16 cellular contexts compared by ENCODE assay signal in genomic region chr20:50257860-50258259, GRCh38.
DNase-seq lines count a peak whose midpoint lies in the region; ATAC-seq and TF ChIP-seq lines count a peak whose summit lies in the region.
"Had no signal": no experiment of that assay in that cellular context is flagged by ENCODE, and none has a peak within 500 bp of the region (broad histone marks: within the 10 kb centered on the region; RNA-seq: fewer than 3 reads in every experiment).

No MANE protein-coding gene starts in this region.

- H3K4me1 Mint-ChIP-seq in natural killer cell treated with Interleukin-12 subunit alpha and Interleukin-12 subunit beta and Interleukin-15 and Interleukin-18, amount 100 ng/mL, for 72 hours (ENCODE audit: low read depth in 2 of 2), result peaks cover 33 to 38% of the 10 kb centered on the region in 2 donors
- H3K4me1 Mint-ChIP-seq in natural killer cell, result peaks cover 15 to 20% of the 10 kb centered on the region in 2 donors
- H3K4me1 Mint-ChIP-seq in activated T-helper 17 cell treated with anti-CD3 and anti-CD28 coated beads, Interleukin-2, amount 50 U/mL, for 72 hours, result peaks cover 7% of the 10 kb centered on the region
- H3K4me1 Mint-ChIP-seq: B cell had no signal

- no peak overlapping the region for H2BK5ac ChIP-seq in IMR-90 (ENCODE audit: low read depth, low read length, poor library complexity, severe bottlenecking)

- H3K4ac ChIP-seq in IMR-90 (ENCODE audit: low read depth, low read length), result peak overlapping the region; percentile 56

- CTCF ChIA-PET in IMR-90 (lab: Yijun Ruan, JAX), result no interaction called here

- H2BK15ac ChIP-seq in IMR-90 (ENCODE audit: low read depth, low read length), result peak overlapping the region; percentile 69; the same call in 1 of the 3 replicates

- no peak overlapping the region for H3K18ac ChIP-seq in IMR-90 (ENCODE audit: low read depth, low read length)

- H4K8ac ChIP-seq in IMR-90 (ENCODE audit: low read depth in 2 of 2, low read length in 2 of 2), result peak overlapping the region in 1 of 2 experiments; percentile 6; a peak in 1 of 4 replicates

- dilution Hi-C loops in IMR-90 (cut with HindIII; ENCODE audit: low sequenced_read_pairs, unreplicated experiment), result no loop called here

- no peaks in the 10 kb centered on the region for H3K36me3 Mint-ChIP-seq in natural killer cell treated with Interleukin-12 subunit alpha and Interleukin-12 subunit beta and Interleukin-15 and Interleukin-18, amount 100 ng/mL, for 72 hours
- H3K36me3 Mint-ChIP-seq in natural killer cell, result no peaks in the 10 kb centered on the region
- H3K36me3 Mint-ChIP-seq in activated T-helper 17 cell treated with anti-CD3 and anti-CD28 coated beads, Interleukin-2, amount 50 U/mL, for 72 hours (ENCODE audit: low read depth), result no peaks in the 10 kb centered on the region
- H3K36me3 Mint-ChIP-seq: CD8-positive, alpha-beta T cell had no signal

- no peaks in the 10 kb centered on the region for H3K9me3 Mint-ChIP-seq in natural killer cell treated with Interleukin-12 subunit alpha and Interleukin-12 subunit beta and Interleukin-15 and Interleukin-18, amount 100 ng/mL, for 72 hours
- no peaks in the 10 kb centered on the region for H3K9me3 Mint-ChIP-seq in natural killer cell
- H3K9me3 Mint-ChIP-seq in activated T-helper 17 cell treated with anti-CD3 and anti-CD28 coated beads, Interleukin-2, amount 50 U/mL, for 72 hours, result no peaks in the 10 kb centered on the region
- H3K9me3 Mint-ChIP-seq: CD14-positive monocyte; CD8-positive, alpha-beta T cell; HFFc6 had no signal

- 0 out of 2 replicates have a peak overlapping the region, but pooled peaks have one; percentile 14 for H3K14ac ChIP-seq in IMR-90 (replicated peaks; ENCODE audit: low read depth, low read length)

- no peak overlapping the region for H3K9ac ChIP-seq in IMR-90 (ENCODE audit: low read depth, low read length)

- H3K27ac ChIP-seq in IMR-90 (ENCODE audit: insufficient read depth, low read length) (no peak overlapping the region), lower lobe of right lung (no peak overlapping the region), aorta (ENCODE audit: low read depth in 1 of 2, low read length in 2 of 2) (no peak overlapping the region), tibial nerve (no peak overlapping the region)

- H3K4me1 ChIP-seq in IMR-90 (ENCODE audit: control insufficient read depth, insufficient read depth, low read length), result peaks cover 13% of the 10 kb centered on the region
- H3K4me1 ChIP-seq in lower lobe of right lung, result peaks cover 26% of the 10 kb centered on the region
- H3K4me1 ChIP-seq in aorta (ENCODE audit: control insufficient read depth in 1 of 2, insufficient read depth in 2 of 2, low read length in 2 of 2), result no peaks in the 10 kb centered on the region
- peaks cover 0 to 21% (median 13%) of the 10 kb centered on the region in 4 donors for H3K4me1 ChIP-seq in tibial nerve
- H3K4me1 ChIP-seq: HAP-1 had no signal

- peak overlapping the region; percentile 86 for H2AK5ac ChIP-seq in IMR-90 (ENCODE audit: low read depth, low read length)

- H3K36me3 ChIP-seq in IMR-90 (ENCODE audit: control insufficient read depth, insufficient read depth, low read length) (no peaks in the 10 kb centered on the region), lower lobe of right lung (no peaks in the 10 kb centered on the region), aorta (ENCODE audit: control insufficient read depth in 1 of 2, insufficient read depth in 2 of 2, low read length in 1 of 2) (no peaks in the 10 kb centered on the region), tibial nerve (no peaks in the 10 kb centered on the region)
- H3K36me3 ChIP-seq: HAP-1 had no signal

- no CpG with 5 or more reads among the region's 8 CpGs for WGBS in IMR-90 (ENCODE audit: extremely low coverage in 2 of 2, insufficient read length in 1 of 2), 2 experiments
- 88 to 98% methylated on average over 8 of the region's 8 CpGs for WGBS in aorta, 2 donors
- WGBS in tibial nerve, 2 donors, result 93 to 94% methylated on average over 8 of the region's 8 CpGs

- H2AFZ ChIP-seq in IMR-90 (replicated peaks; ENCODE audit: low read length, poor library complexity), result no peak overlapping the region

- intact Hi-C loops in natural killer cell (cut with micrococcal nuclease), result no loop called here
- intact Hi-C loops in IMR-90 (cut with micrococcal nuclease), result no loop called here
- intact Hi-C loops in lower lobe of right lung (cut with DNase I), result no loop called here
- intact Hi-C loops in aorta (cut with DNase I), result no loop called here

- no peaks in the 10 kb centered on the region for H3K9me3 ChIP-seq in IMR-90 (ENCODE audit: control insufficient read depth, insufficient read depth, low read length)
- no peaks in the 10 kb centered on the region for H3K9me3 ChIP-seq in lower lobe of right lung
- no peaks in the 10 kb centered on the region for H3K9me3 ChIP-seq in aorta (ENCODE audit: control insufficient read depth, low read length)
- no peaks in the 10 kb centered on the region for H3K9me3 ChIP-seq in tibial nerve
- H3K9me3 ChIP-seq: HAP-1 had no signal

- peak overlapping the region; percentile 83; the same call in 1 of the 2 replicates for H2BK120ac ChIP-seq in IMR-90 (ENCODE audit: low read depth, low read length)

- H4K91ac ChIP-seq in IMR-90 (ENCODE audit: insufficient read depth, low read depth, low read length), result peak overlapping the region; percentile 29; the same call in 1 of the 2 replicates

- H4K20me1 ChIP-seq in IMR-90 (ENCODE audit: insufficient read depth, low read length), result no peaks in the 10 kb centered on the region

- in situ Hi-C loops in IMR-90 (cut with MboI; ENCODE audit: low sequenced_read_pairs), result no loop called here

- no peaks in the 10 kb centered on the region; a peak in 1 of 4 replicates for H3K79me1 ChIP-seq in IMR-90 (ENCODE audit: low read depth in 1 of 2, low read length in 2 of 2)

- H3K23ac ChIP-seq in IMR-90 (ENCODE audit: low read depth, low read length), result no peak overlapping the region

- H2BK20ac ChIP-seq in IMR-90 (ENCODE audit: low read depth, low read length), result peak overlapping the region; percentile 33; the same call in 1 of the 2 replicates

- no peak for TF ChIP-seq RAD21 in IMR-90 (IDR thresholded peaks at IDR 0.05; ENCODE audit: low read length)

- peak overlapping the region; percentile 31 to 83 for H3K27ac Mint-ChIP-seq in natural killer cell treated with Interleukin-12 subunit alpha and Interleukin-12 subunit beta and Interleukin-15 and Interleukin-18, amount 100 ng/mL, for 72 hours
- H3K27ac Mint-ChIP-seq in natural killer cell, result no peak overlapping the region
- no peak overlapping the region for H3K27ac Mint-ChIP-seq in activated T-helper 17 cell treated with anti-CD3 and anti-CD28 coated beads, Interleukin-2, amount 50 U/mL, for 72 hours
- H3K27ac Mint-ChIP-seq: B cell; CD8-positive, alpha-beta T cell; HFFc6 had no signal

- no peak for TF ChIP-seq POLR2A in IMR-90 (IDR thresholded peaks at IDR 0.05; ENCODE audit: low read depth, low read length)
- TF ChIP-seq POLR2A in tibial nerve (IDR thresholded peaks at IDR 0.05), result no peak

- H3K4me2 ChIP-seq in IMR-90 (ENCODE audit: low read depth, low read length), result no peak overlapping the region

- no peak for TF ChIP-seq EP300 in tibial nerve (IDR thresholded peaks at IDR 0.05)

- POLR2A ChIA-PET in IMR-90 (lab: Charles Lee; ENCODE audit: unreplicated experiment), result no interaction called here

- TF ChIP-seq CTCF in natural killer cell (IDR thresholded peaks at IDR 0.05) (no peak), IMR-90 (conservative IDR thresholded peaks at IDR 0.05; ENCODE audit: low read depth, low read length) (no peak), lower lobe of right lung (IDR thresholded peaks at IDR 0.05) (no peak), tibial nerve (IDR thresholded peaks at IDR 0.05) (no peak)

- no peak overlapping the region for H2AK9ac ChIP-seq in IMR-90 (replicated peaks; ENCODE audit: low read depth, low read length, poor library complexity)

- H3K27me3 Mint-ChIP-seq in natural killer cell treated with Interleukin-12 subunit alpha and Interleukin-12 subunit beta and Interleukin-15 and Interleukin-18, amount 100 ng/mL, for 72 hours, result peaks cover 0 to 11% of the 10 kb centered on the region in 2 donors
- H3K27me3 Mint-ChIP-seq in natural killer cell (ENCODE audit: low read depth in 2 of 2), result peaks cover 7 to 19% of the 10 kb centered on the region in 2 donors
- no peaks in the 10 kb centered on the region for H3K27me3 Mint-ChIP-seq in activated T-helper 17 cell treated with anti-CD3 and anti-CD28 coated beads, Interleukin-2, amount 50 U/mL, for 72 hours

- no peak overlapping the region for H4K5ac ChIP-seq in IMR-90 (ENCODE audit: low read depth, low read length)

- DNase-seq in natural killer cell treated with Interleukin-12 subunit alpha and Interleukin-12 subunit beta and Interleukin-15 and Interleukin-18, amount 100 ng/mL, for 72 hours (ENCODE audit: low spot score), result no peak
- no peak for DNase-seq in natural killer cell
- DNase-seq in IMR-90, result no peak
- peak; percentile 25 for DNase-seq in lower lobe of right lung
- no peak for DNase-seq in aorta
- DNase-seq in tibial nerve (ENCODE audit: low spot score in 2 of 2), result no peak
- DNase-seq: CD8-positive, alpha-beta T cell; COR-L47; DMS53; GF-D8; GOT3; HFFc6 had no signal

- no peak overlapping the region for H3K56ac ChIP-seq in IMR-90 (ENCODE audit: extremely low read depth, insufficient read depth, low read length)

- no peak overlapping the region for H3K4me3 Mint-ChIP-seq in natural killer cell treated with Interleukin-12 subunit alpha and Interleukin-12 subunit beta and Interleukin-15 and Interleukin-18, amount 100 ng/mL, for 72 hours
- H3K4me3 Mint-ChIP-seq in natural killer cell, result no peak overlapping the region
- no peak overlapping the region for H3K4me3 Mint-ChIP-seq in activated T-helper 17 cell treated with anti-CD3 and anti-CD28 coated beads, Interleukin-2, amount 50 U/mL, for 72 hours
- H3K4me3 Mint-ChIP-seq: B cell; CD14-positive monocyte; CD8-positive, alpha-beta T cell; HFFc6 had no signal

- BruUV-seq in IMR-90 (replicated peaks; lab: Mats Ljungman, UMichigan), result no TSS peak

- H3K9me1 ChIP-seq in IMR-90 (ENCODE audit: insufficient read depth, low read length), result peaks cover 12% of the 10 kb centered on the region

- H3K4me3 ChIP-seq in IMR-90 (ENCODE audit: insufficient read depth, low read depth, low read length) (no peak overlapping the region), lower lobe of right lung (no peak overlapping the region), aorta (ENCODE audit: low read length in 2 of 2) (no peak overlapping the region), tibial nerve (no peak overlapping the region)
- H3K4me3 ChIP-seq: HAP-1 had no signal

- no peak for ATAC-seq in natural killer cell treated with Interleukin-12 subunit alpha and Interleukin-12 subunit beta and Interleukin-15 and Interleukin-18, amount 100 ng/mL, for 72 hours
- ATAC-seq in natural killer cell (no peak), IMR-90 (ENCODE audit: low read depth) (no peak), lower lobe of right lung (no peak), aorta (ENCODE audit: low FRiP score) (no peak)
- ATAC-seq in activated T-helper 17 cell treated with anti-CD3 and anti-CD28 coated beads, Interleukin-2, amount 50 U/mL, for 72 hours (replicated peaks), result no peak
- ATAC-seq: CD8-positive, alpha-beta T cell had no signal

- H3K27me3 ChIP-seq in IMR-90 (ENCODE audit: control insufficient read depth, insufficient read depth, low read length) (no peaks in the 10 kb centered on the region), lower lobe of right lung (ENCODE audit: low read depth) (no peaks in the 10 kb centered on the region), aorta (ENCODE audit: control insufficient read depth in 1 of 2, insufficient read depth in 2 of 2, low read length in 1 of 2) (no peaks in the 10 kb centered on the region), tibial nerve (no peaks in the 10 kb centered on the region)

Comparison
In these comparisons a context has a peak if more than half of its experiments do, and no peak if none do; other contexts are left out.
1. H3K27ac Mint-ChIP-seq: peak in natural killer cell treated with Interleukin-12 subunit alpha and Interleukin-12 subunit beta and Interleukin-15 and Interleukin-18, amount 100 ng/mL, for 72 hours (2 of 2); none in natural killer cell (0 of 2) and activated T-helper 17 cell treated with anti-CD3 and anti-CD28 coated beads, Interleukin-2, amount 50 U/mL, for 72 hours (single experiment).